ENCODE assay signal across 13 cellular contexts in the genomic region with DNA sequence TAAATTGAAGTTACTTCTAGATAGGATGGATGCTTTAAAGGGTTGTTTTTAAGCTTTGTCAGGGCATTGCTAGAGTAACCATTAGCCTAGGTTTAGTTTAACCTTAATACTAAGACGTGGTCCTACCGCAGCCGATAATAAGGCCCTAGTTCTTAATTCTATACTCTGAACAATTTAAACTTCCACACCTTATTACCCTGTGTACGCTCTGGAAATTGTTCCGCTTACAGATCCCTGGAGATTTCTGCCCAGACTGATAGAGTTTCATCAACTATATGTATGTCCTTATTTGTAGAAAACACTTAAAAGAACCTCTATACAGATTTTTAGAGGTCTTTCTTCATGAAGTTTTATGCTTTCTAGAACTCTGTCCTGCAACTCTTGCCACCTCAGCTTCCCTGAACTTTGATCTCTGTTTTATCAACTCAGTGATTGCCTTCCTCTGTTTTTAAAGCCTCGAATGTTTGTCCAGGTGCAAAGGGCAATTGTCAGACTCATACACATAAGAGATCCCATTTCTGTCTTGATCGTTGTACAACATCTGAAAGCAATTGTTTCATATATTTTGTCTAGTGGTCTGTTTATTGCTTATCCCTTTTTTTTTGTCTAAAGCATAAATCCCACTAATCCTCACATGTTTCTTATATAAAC.
"Had no signal": no experiment of that assay in that cellular context is flagged by ENCODE, and none has a peak within 500 bp of the region (broad histone marks: within the 10 kb centered on the region; RNA-seq: fewer than 3 reads in every experiment).

No MANE protein-coding gene starts in this region.

- H3K4me3 Mint-ChIP-seq: activated naive CD4-positive, alpha-beta T cell treated with anti-CD3 and anti-CD28 coated beads, Interleukin-2, amount 50 U/mL, for 24 hours; dendritic cell treated with granulocyte-macrophage colony-stimulating factor and Interleukin-4, amounts not matched to agents 40 ng/mL and 50 ng/mL, for 4 days; stimulated activated naive CD8-positive, alpha-beta T cell treated with anti-CD3 and anti-CD28 coated beads, Interleukin-15, Interleukin-2, amounts not matched to agents 100 ng/mL and 50 ng/mL, for 24 hours; T-helper 2 cell treated with Interferon-gamma antibody and Interleukin-4, amounts not matched to agents 5 μg/mL and 100 μg/mL, for 36 hours had no signal

- H3K36me3 ChIP-seq: ascending aorta, esophagus muscularis mucosa had no signal

- DNase-seq: activated CD4-positive, alpha-beta T cell treated with anti-CD3 and anti-CD28 coated beads, Interleukin-2, amount 50 U/mL, for 48 hours; activated gamma-delta T cell; effector CD8-positive, alpha-beta T cell; occipital lobe; stimulated activated CD4-positive, alpha-beta T cell treated with anti-CD3 and anti-CD28 coated beads, Interleukin-2, amount 100 ng/mL, for 48 hours; trophoblast cell had no signal

- H3K36me3 Mint-ChIP-seq: activated naive CD4-positive, alpha-beta T cell treated with anti-CD3 and anti-CD28 coated beads, Interleukin-2, amount 50 U/mL, for 24 hours had no signal

- H3K9me3 ChIP-seq: ascending aorta had no signal

- H3K4me1 ChIP-seq: ascending aorta, esophagus muscularis mucosa had no signal

- H3K4me1 Mint-ChIP-seq: activated naive CD4-positive, alpha-beta T cell treated with anti-CD3 and anti-CD28 coated beads, Interleukin-2, amount 50 U/mL, for 24 hours had no signal

- H3K27ac Mint-ChIP-seq: activated naive CD4-positive, alpha-beta T cell treated with anti-CD3 and anti-CD28 coated beads, Interleukin-2, amount 50 U/mL, for 24 hours; dendritic cell treated with granulocyte-macrophage colony-stimulating factor and Interleukin-4, amounts not matched to agents 40 ng/mL and 50 ng/mL, for 4 days; stimulated activated naive CD8-positive, alpha-beta T cell treated with anti-CD3 and anti-CD28 coated beads, Interleukin-15, Interleukin-2, amounts not matched to agents 100 ng/mL and 50 ng/mL, for 24 hours; T-helper 2 cell treated with Interferon-gamma antibody and Interleukin-4, amounts not matched to agents 5 μg/mL and 100 μg/mL, for 36 hours had no signal

- H3K27me3 Mint-ChIP-seq: activated naive CD4-positive, alpha-beta T cell treated with anti-CD3 and anti-CD28 coated beads, Interleukin-2, amount 50 U/mL, for 24 hours; dendritic cell treated with granulocyte-macrophage colony-stimulating factor and Interleukin-4, amounts not matched to agents 40 ng/mL and 50 ng/mL, for 4 days; stimulated activated naive CD8-positive, alpha-beta T cell treated with anti-CD3 and anti-CD28 coated beads, Interleukin-15, Interleukin-2, amounts not matched to agents 100 ng/mL and 50 ng/mL, for 24 hours had no signal

- H3K4me3 ChIP-seq: ascending aorta, esophagus muscularis mucosa, lung had no signal

- H3K9me3 Mint-ChIP-seq: activated naive CD4-positive, alpha-beta T cell treated with anti-CD3 and anti-CD28 coated beads, Interleukin-2, amount 50 U/mL, for 24 hours; stimulated activated naive CD8-positive, alpha-beta T cell treated with anti-CD3 and anti-CD28 coated beads, Interleukin-15, Interleukin-2, amounts not matched to agents 100 ng/mL and 50 ng/mL, for 24 hours had no signal

- H3K27ac ChIP-seq: ascending aorta, esophagus muscularis mucosa had no signal

- H3K27me3 ChIP-seq: ascending aorta, esophagus muscularis mucosa had no signal
